8 cellular contexts compared by ENCODE assay signal in genomic region chr19:49766007-49766937, GRCh38. TPM values are rescaled to one million over a fixed set of nuclear protein-coding genes. Genes with fewer than 3 reads are reported as not detected.
DNase-seq lines count a peak whose midpoint lies in the region; ATAC-seq and TF ChIP-seq lines count a peak whose summit lies in the region.

No MANE protein-coding gene starts in this region.

- H3K4me1 ChIP-seq in left ventricle myocardium inferior (peaks cover 51% of the 10 kb centered on the region), upper lobe of right lung (peaks cover 16% of the 10 kb centered on the region)

- intact Hi-C loops in left ventricle myocardium inferior (cut with micrococcal nuclease) (no loop called here), posterior vena cava (cut with DNase I) (loop anchor here (5.0 kb wide), 2 partner anchors 36 to 41 kb away; no protein-coding TSS in a partner anchor), upper lobe of right lung (cut with DNase I) (no loop called here)

- H3K27ac ChIP-seq in left ventricle myocardium inferior (replicated peaks) (peak overlapping the region; percentile 99), upper lobe of right lung (peak overlapping the region; percentile 88)

- H3K9me3 ChIP-seq in left ventricle myocardium inferior (replicated peaks) (no peaks in the 10 kb centered on the region), upper lobe of right lung (no peaks in the 10 kb centered on the region)

- peak overlapping the region; percentile 90 for H3K27ac Mint-ChIP-seq in T-helper 1 cell treated with Interleukin-12 subunit alpha and Interleukin-12 subunit beta and Interleukin-4 antibody, amounts not matched to agents 30 μg/mL and 1 μg/mL, for 36 hours

- DNase-seq in NCI-H1694 (lab: John Stamatoyannopoulos, UW), result peak; percentile 100
- peak; percentile 69 to 100 (median 100) for DNase-seq in amygdala (lab: John Stamatoyannopoulos, UW)
- DNase-seq in left ventricle myocardium inferior, result peak; percentile 100
- peak; percentile 100 for DNase-seq in posterior vena cava (ENCODE audit: low spot score)
- DNase-seq in upper lobe of right lung, result peak; percentile 99

- H3K36me3 Mint-ChIP-seq in T-helper 1 cell treated with Interleukin-12 subunit alpha and Interleukin-12 subunit beta and Interleukin-4 antibody, amounts not matched to agents 30 μg/mL and 1 μg/mL, for 36 hours (ENCODE audit: low read depth), result peaks cover 4% of the 10 kb centered on the region

- peak overlapping the region; percentile 87 for H3K4me3 Mint-ChIP-seq in T-helper 1 cell treated with Interleukin-12 subunit alpha and Interleukin-12 subunit beta and Interleukin-4 antibody, amounts not matched to agents 30 μg/mL and 1 μg/mL, for 36 hours

- H3K27me3 Mint-ChIP-seq in T-helper 1 cell treated with Interleukin-12 subunit alpha and Interleukin-12 subunit beta and Interleukin-4 antibody, amounts not matched to agents 30 μg/mL and 1 μg/mL, for 36 hours (ENCODE audit: low read depth), result no peaks in the 10 kb centered on the region

- TF ChIP-seq CTCF in left ventricle myocardium inferior (IDR thresholded peaks at IDR 0.05; ENCODE audit: borderline replicate concordance) (no peak), upper lobe of right lung (IDR thresholded peaks at IDR 0.05) (no peak)

- no peaks in the 10 kb centered on the region for H3K9me3 Mint-ChIP-seq in T-helper 1 cell treated with Interleukin-12 subunit alpha and Interleukin-12 subunit beta and Interleukin-4 antibody, amounts not matched to agents 30 μg/mL and 1 μg/mL, for 36 hours

- H3K27me3 ChIP-seq in left ventricle myocardium inferior (ENCODE audit: low read depth) (no peaks in the 10 kb centered on the region), upper lobe of right lung (no peaks in the 10 kb centered on the region)

- peak overlapping the region; percentile 92 for H3K4me3 ChIP-seq in left ventricle myocardium inferior
- H3K4me3 ChIP-seq in upper lobe of right lung, result peak overlapping the region; percentile 77

- peaks cover 27% of the 10 kb centered on the region for H3K4me1 Mint-ChIP-seq in T-helper 1 cell treated with Interleukin-12 subunit alpha and Interleukin-12 subunit beta and Interleukin-4 antibody, amounts not matched to agents 30 μg/mL and 1 μg/mL, for 36 hours (ENCODE audit: low read depth)

- ATAC-seq in GM18498 (IDR thresholded peaks at IDR 0.05; ENCODE audit: unreplicated experiment) (peak; percentile 93), HG02885 (IDR thresholded peaks at IDR 0.05; ENCODE audit: poor library complexity, unreplicated experiment) (peak; percentile 92), upper lobe of right lung (peak; percentile 95)

- no peaks in the 10 kb centered on the region for H3K36me3 ChIP-seq in left ventricle myocardium inferior
- no peaks in the 10 kb centered on the region for H3K36me3 ChIP-seq in upper lobe of right lung

RNA-seq across cellular contexts. Expression of gene AP2A1, which starts 0.5 kb away (rescaled TPM):
- total RNA-seq in left ventricle myocardium inferior, result 65.5 TPM
- 10 to 100 TPM; 81.7 to 88.1 TPM for total RNA-seq in posterior vena cava
- 61.2 TPM for total RNA-seq in upper lobe of right lung

RNA-seq across cellular contexts. Expression of gene TSKS, which starts 3.2 kb away (rescaled TPM):
- total RNA-seq in left ventricle myocardium inferior (0.38 TPM), posterior vena cava (1 to 10 TPM; 2.0 to 2.7 TPM), upper lobe of right lung (0.43 TPM)

RNA-seq across cellular contexts. Expression of gene FUZ, which starts 46.8 kb away (rescaled TPM):
- 18.3 TPM for total RNA-seq in left ventricle myocardium inferior
- 10 to 100 TPM in 1 of 2 donors, 1 to 10 TPM in 1; 6.9 to 12.2 TPM for total RNA-seq in posterior vena cava
- 20.1 TPM for total RNA-seq in upper lobe of right lung

RNA-seq across cellular contexts. Expression of gene MED25, which starts 51.8 kb away (rescaled TPM):
- 65.8 TPM for total RNA-seq in left ventricle myocardium inferior
- 10 to 100 TPM; 25.6 to 25.9 TPM for total RNA-seq in posterior vena cava
- total RNA-seq in upper lobe of right lung, result 45.9 TPM

Comparison
In these comparisons a context has a peak if more than half of its experiments do, and no peak if none do; other contexts are left out.
1. Peak in every context shown above with its lines: DNase-seq, ATAC-seq, H3K4me3 ChIP-seq and H3K27ac ChIP-seq.
2. intact Hi-C loops: an anchor here in posterior vena cava (5.0 kb wide); none called in left ventricle myocardium inferior and upper lobe of right lung.